Comparison of ENCODE assay signal across 11 cellular contexts in genomic region chr3:30682434-30683155, GRCh38.
DNase-seq lines count a peak whose midpoint lies in the region; ATAC-seq and TF ChIP-seq lines count a peak whose summit lies in the region.
"Had no signal": no experiment of that assay in that cellular context is flagged by ENCODE, and none has a peak within 500 bp of the region (broad histone marks: within the 10 kb centered on the region; RNA-seq: fewer than 3 reads in every experiment).

No MANE protein-coding gene starts in this region.

- H3K36me3 ChIP-seq in right atrium auricular region, result peaks cover 35% of the 10 kb centered on the region
- peaks cover 8 to 84% of the 10 kb centered on the region in 2 experiments for H3K36me3 ChIP-seq in mesenchymal stem cell (ENCODE audit: control insufficient read depth in 1 of 2, insufficient read depth in 2 of 2, low read depth in 1 of 2, low read length in 2 of 2)
- H3K36me3 ChIP-seq in uterus, result no peaks in the 10 kb centered on the region

- H3K9me3 ChIP-seq in right atrium auricular region, result no peaks in the 10 kb centered on the region
- no peaks in the 10 kb centered on the region for H3K9me3 ChIP-seq in mesenchymal stem cell (ENCODE audit: control insufficient read depth, low read length)
- H3K9me3 ChIP-seq in uterus, result no peaks in the 10 kb centered on the region

- H4K8ac ChIP-seq in mesenchymal stem cell (ENCODE audit: low read length), result peak overlapping the region; percentile 79

- no peaks in the 10 kb centered on the region for H3K27me3 Mint-ChIP-seq in activated T-helper 2 cell treated with anti-CD3 and anti-CD28 coated beads, Interferon-gamma antibody, Interleukin-2, Interleukin-4, amounts not matched to agents 10 μg/mL and 5 μg/mL and 100 μg/mL, durations not matched to agents 14 hours and 24 hours and 36 hours (ENCODE audit: low read depth)

- H3K23ac ChIP-seq in mesenchymal stem cell (ENCODE audit: low read length in 2 of 2), result no peak overlapping the region

- H3K4me1 ChIP-seq in right atrium auricular region (peaks cover 0 to 87% of the 10 kb centered on the region in 2 donors), mesenchymal stem cell (ENCODE audit: control insufficient read depth, insufficient read depth, low read depth, low read length) (peaks cover 3% of the 10 kb centered on the region), uterus (peaks cover 25 to 38% of the 10 kb centered on the region in 2 donors)

- H4K91ac ChIP-seq in mesenchymal stem cell (ENCODE audit: low read length), result no peak overlapping the region

- no peak for TF ChIP-seq CTCF in right atrium auricular region (IDR thresholded peaks at IDR 0.05)
- TF ChIP-seq CTCF in uterus (IDR thresholded peaks at IDR 0.05), result no peak

- H3K4me3 ChIP-seq in right atrium auricular region (no peak overlapping the region), mesenchymal stem cell (ENCODE audit: insufficient read depth in 1 of 2, low read depth in 1 of 2, low read length in 2 of 2) (no peak overlapping the region), uterus (no peak overlapping the region)

- no peak overlapping the region for H3K9ac ChIP-seq in mesenchymal stem cell (ENCODE audit: low read length)
- H3K9ac ChIP-seq: KMS-11 had no signal

- no peak overlapping the region for H2AFZ ChIP-seq in mesenchymal stem cell (ENCODE audit: low read depth, low read length)

- no peak overlapping the region for H2BK5ac ChIP-seq in mesenchymal stem cell (ENCODE audit: low read depth, low read length, poor library complexity, severe bottlenecking)

- H2AK5ac ChIP-seq in mesenchymal stem cell (ENCODE audit: low read length, severe bottlenecking), result peak overlapping the region; percentile 62

- peaks cover 72% of the 10 kb centered on the region for H3K4me1 Mint-ChIP-seq in activated T-helper 2 cell treated with anti-CD3 and anti-CD28 coated beads, Interferon-gamma antibody, Interleukin-2, Interleukin-4, amounts not matched to agents 10 μg/mL and 5 μg/mL and 100 μg/mL, durations not matched to agents 14 hours and 24 hours and 36 hours (ENCODE audit: low read depth)

- H3K27me3 ChIP-seq in right atrium auricular region (no peaks in the 10 kb centered on the region), mesenchymal stem cell (ENCODE audit: control insufficient read depth in 1 of 2, insufficient read depth in 1 of 2, low read length in 2 of 2) (no peaks in the 10 kb centered on the region), uterus (no peaks in the 10 kb centered on the region)

- ATAC-seq in GM19324 (IDR thresholded peaks at IDR 0.05; ENCODE audit: low FRiP score, unreplicated experiment), result no peak
- ATAC-seq in HG03196 (IDR thresholded peaks at IDR 0.05; ENCODE audit: unreplicated experiment), result no peak

- H2BK12ac ChIP-seq in mesenchymal stem cell (ENCODE audit: low read length in 2 of 2), result peak overlapping the region; percentile 32 to 75

- peak overlapping the region; percentile 42 for H2BK120ac ChIP-seq in mesenchymal stem cell (ENCODE audit: low read depth, low read length)

- WGBS in mesenchymal stem cell, result no CpG with 5 or more reads among the region's 1 CpG

- TF ChIP-seq POLR2A in uterus (IDR thresholded peaks at IDR 0.05), result no peak

- peaks cover 34% of the 10 kb centered on the region for H3K79me1 ChIP-seq in mesenchymal stem cell (replicated peaks; ENCODE audit: low read length, poor library complexity, severe bottlenecking)

- H3K27ac Mint-ChIP-seq in activated T-helper 2 cell treated with anti-CD3 and anti-CD28 coated beads, Interferon-gamma antibody, Interleukin-2, Interleukin-4, amounts not matched to agents 10 μg/mL and 5 μg/mL and 100 μg/mL, durations not matched to agents 14 hours and 24 hours and 36 hours, result peak overlapping the region; percentile 26

- no peaks in the 10 kb centered on the region for H3K9me3 Mint-ChIP-seq in activated T-helper 2 cell treated with anti-CD3 and anti-CD28 coated beads, Interferon-gamma antibody, Interleukin-2, Interleukin-4, amounts not matched to agents 10 μg/mL and 5 μg/mL and 100 μg/mL, durations not matched to agents 14 hours and 24 hours and 36 hours

- intact Hi-C loops in cardiac septum (cut with DNase I), result loop anchor here (5.0 to 10.0 kb wide), 2 partner anchors 155 to 458 kb away; no protein-coding TSS in a partner anchor
- intact Hi-C loops in activated T-helper 2 cell treated with anti-CD3 and anti-CD28 coated beads, Interferon-gamma antibody, Interleukin-2, Interleukin-4, amounts not matched to agents 10 μg/mL and 5 μg/mL and 100 μg/mL, durations not matched to agents 14 hours and 24 hours and 36 hours (cut with micrococcal nuclease), result loop anchor here (2.0 kb wide), 1 partner anchor 28 kb away; no protein-coding TSS in a partner anchor
- intact Hi-C loops in uterus (cut with DNase I; ENCODE audit: low total_unique reads), result no loop called here

- H2BK15ac ChIP-seq in mesenchymal stem cell (ENCODE audit: low read depth, poor library complexity, severe bottlenecking), result no peak overlapping the region

- H3K4me3 Mint-ChIP-seq in activated T-helper 2 cell treated with anti-CD3 and anti-CD28 coated beads, Interferon-gamma antibody, Interleukin-2, Interleukin-4, amounts not matched to agents 10 μg/mL and 5 μg/mL and 100 μg/mL, durations not matched to agents 14 hours and 24 hours and 36 hours (ENCODE audit: low read depth), result no peak overlapping the region

- no peak for DNase-seq in right atrium auricular region (ENCODE audit: low spot score)
- DNase-seq in cardiac septum (ENCODE audit: low spot score), result no peak
- DNase-seq in activated T-helper 2 cell treated with anti-CD3 and anti-CD28 coated beads, Interferon-gamma antibody, Interleukin-2, Interleukin-4, amounts not matched to agents 10 μg/mL and 5 μg/mL and 100 μg/mL, durations not matched to agents 14 hours and 24 hours and 36 hours (ENCODE audit: low spot score), result no peak
- DNase-seq in mesenchymal stem cell, result no peak
- DNase-seq in uterus, result no peak
- DNase-seq in NCI-H2171 treated with DMSO at 0.1 percent for 48 hours (lab: John Stamatoyannopoulos, UW), result no peak
- DNase-seq: DMS153; stimulated activated CD4-positive, alpha-beta T cell treated with anti-CD3 and anti-CD28 coated beads, Interleukin-2, amount 100 ng/mL, for 48 hours had no signal

- H3K36me3 Mint-ChIP-seq in activated T-helper 2 cell treated with anti-CD3 and anti-CD28 coated beads, Interferon-gamma antibody, Interleukin-2, Interleukin-4, amounts not matched to agents 10 μg/mL and 5 μg/mL and 100 μg/mL, durations not matched to agents 14 hours and 24 hours and 36 hours (ENCODE audit: low read depth), result peaks cover 83% of the 10 kb centered on the region

- H3K27ac ChIP-seq in right atrium auricular region (peak overlapping the region; percentile 32 to 78), mesenchymal stem cell (ENCODE audit: low read length, poor library complexity, severe bottlenecking) (no peak overlapping the region), uterus (peak overlapping the region; percentile 69 to 86)
- H3K27ac ChIP-seq: KMS-11 had no signal

- H3K18ac ChIP-seq in mesenchymal stem cell (ENCODE audit: low read depth in 1 of 2, low read length in 2 of 2), result peak overlapping the region; percentile 73 to 90

- no peak overlapping the region for H3K4me2 ChIP-seq in mesenchymal stem cell (ENCODE audit: low read length, poor library complexity, severe bottlenecking)
- H3K4me2 ChIP-seq: KMS-11 had no signal

- peak overlapping the region; percentile 82 to 91 for H3K4ac ChIP-seq in mesenchymal stem cell (ENCODE audit: low read depth in 1 of 2, low read length in 2 of 2)

- peak overlapping the region in 1 of 2 experiments; percentile 53 for H3K14ac ChIP-seq in mesenchymal stem cell (ENCODE audit: low read length in 2 of 2)
